Comparison of ENCODE assay signal across 17 cellular contexts in genomic region chr12:6249580-6249979, GRCh38.
"Had no signal": no experiment of that assay in that cellular context is flagged by ENCODE, and none has a peak within 500 bp of the region (broad histone marks: within the 10 kb centered on the region; RNA-seq: fewer than 3 reads in every experiment).

No MANE protein-coding gene starts in this region.

- H3K36me3 ChIP-seq: heart right ventricle, pancreas, tibial nerve had no signal

- H3K4me3 Mint-ChIP-seq: activated CD8-positive, alpha-beta T cell treated with anti-CD3 and anti-CD28 coated beads, Interleukin-2, amount 10 ng/mL, durations not matched to agents 7 days and 5 days; activated naive CD4-positive, alpha-beta T cell treated with anti-CD3 and anti-CD28 coated beads for 36 hours; neural crest cell; stimulated activated memory B cell treated with anti-CD40 and anti-IgM and Interleukin-4, amounts not matched to agents 10 μg/mL and 1 μg/mL and 100 μg/mL, for 72 hours; T-cell; WTC11 had no signal

- H3K4me1 Mint-ChIP-seq: neural crest cell; stimulated activated memory B cell treated with anti-CD40 and anti-IgM and Interleukin-4, amounts not matched to agents 10 μg/mL and 1 μg/mL and 100 μg/mL, for 72 hours; T-cell had no signal

- H3K4me3 ChIP-seq: coronary artery, heart right ventricle, pancreas, tibial nerve had no signal

- H3K27me3 ChIP-seq: heart right ventricle, pancreas, tibial nerve had no signal

- H3K27ac Mint-ChIP-seq: activated CD8-positive, alpha-beta T cell treated with anti-CD3 and anti-CD28 coated beads, Interleukin-2, amount 10 ng/mL, durations not matched to agents 7 days and 5 days; activated naive CD4-positive, alpha-beta T cell treated with anti-CD3 and anti-CD28 coated beads for 36 hours; stimulated activated memory B cell treated with anti-CD40 and anti-IgM and Interleukin-4, amounts not matched to agents 10 μg/mL and 1 μg/mL and 100 μg/mL, for 72 hours; T-cell; WTC11 had no signal

- H3K9me3 Mint-ChIP-seq: activated naive CD4-positive, alpha-beta T cell treated with anti-CD3 and anti-CD28 coated beads for 36 hours; neural crest cell; stimulated activated memory B cell treated with anti-CD40 and anti-IgM and Interleukin-4, amounts not matched to agents 10 μg/mL and 1 μg/mL and 100 μg/mL, for 72 hours had no signal

- H3K4me1 ChIP-seq: heart right ventricle, pancreas, tibial nerve had no signal

- H3K9me3 ChIP-seq: pancreas had no signal

- H3K27ac ChIP-seq: coronary artery, heart right ventricle, tibial nerve had no signal

- DNase-seq: activated CD4-positive, alpha-beta T cell treated with anti-CD3 and anti-CD28 coated beads for 48 hours; activated CD8-positive, alpha-beta memory T cell treated with anti-CD3 and anti-CD28 coated beads, Interleukin-2, amount 50 U/mL, for 48 hours; activated CD8-positive, alpha-beta T cell treated with anti-CD3 and anti-CD28 coated beads, Interleukin-2, amount 10 ng/mL, durations not matched to agents 7 days and 5 days; activated naive CD4-positive, alpha-beta T cell treated with anti-CD3 and anti-CD28 coated beads for 36 hours; caudate nucleus; effector CD4-positive, alpha-beta T cell; heart right ventricle; left ventricle myocardium superior; mesendoderm; pancreas; stimulated activated CD4-positive, alpha-beta T cell treated with anti-CD3 and anti-CD28 coated beads, Interleukin-1b, Interleukin-23, amount 100 ng/mL, for 48 hours; T-cell had no signal

- ATAC-seq: activated CD8-positive, alpha-beta T cell treated with anti-CD3 and anti-CD28 coated beads, Interleukin-2, amount 10 ng/mL, durations not matched to agents 7 days and 5 days; stimulated activated memory B cell treated with anti-CD40 and anti-IgM and Interleukin-4, amounts not matched to agents 10 μg/mL and 1 μg/mL and 100 μg/mL, for 72 hours; T-cell had no signal

- H3K36me3 Mint-ChIP-seq: stimulated activated memory B cell treated with anti-CD40 and anti-IgM and Interleukin-4, amounts not matched to agents 10 μg/mL and 1 μg/mL and 100 μg/mL, for 72 hours; T-cell had no signal
